3 cellular contexts compared by ENCODE assay signal in genomic region chr22:17381237-17381913, GRCh38.
TF ChIP-seq lines count a peak whose summit lies in the region.

No MANE protein-coding gene starts in this region.

TF ChIP-seq in GM23338, 12 proteins besides CTCF, POLR2A, EP300 and RAD21:
- no peak for TF ChIP-seq ZNF331 (CRISPR knock-in tag; IDR thresholded peaks at IDR 0.05; ENCODE audit: low read depth)
- TF ChIP-seq CREB1 (CRISPR knock-in tag; IDR thresholded peaks at IDR 0.05; ENCODE audit: low read depth), result 0 out of 2 replicates have a peak, but pooled peaks have one; percentile 2

TF ChIP-seq in H1, 55 proteins besides CTCF, POLR2A, EP300 and RAD21:
- TF ChIP-seq TEAD4 (IDR thresholded peaks at IDR 0.05; ENCODE audit: low read depth, low read length), result peak; percentile 55
- TF ChIP-seq KDM4A (IDR thresholded peaks at IDR 0.05; ENCODE audit: low read depth, low read length, severe bottlenecking), result no peak
- TF ChIP-seq HDAC2 (IDR thresholded peaks at IDR 0.05; ENCODE audit: borderline replicate concordance in 1 of 2, low read depth in 2 of 2, low read length in 2 of 2), result no peak
- TF ChIP-seq KDM5A (IDR thresholded peaks at IDR 0.05; ENCODE audit: low read length), result no peak
- TF ChIP-seq, protein P1, sequence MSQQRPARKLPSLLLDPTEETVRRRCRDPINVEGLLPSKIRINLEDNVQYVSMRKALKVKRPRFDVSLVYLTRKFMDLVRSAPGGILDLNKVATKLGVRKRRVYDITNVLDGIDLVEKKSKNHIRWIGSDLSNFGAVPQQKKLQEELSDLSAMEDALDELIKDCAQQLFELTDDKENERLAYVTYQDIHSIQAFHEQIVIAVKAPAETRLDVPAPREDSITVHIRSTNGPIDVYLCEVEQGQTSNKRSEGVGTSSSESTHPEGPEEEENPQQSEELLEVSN (IDR thresholded peaks at IDR 0.05), result no peak
- TF ChIP-seq SP1 (IDR thresholded peaks at IDR 0.05; ENCODE audit: low read depth, low read length), result no peak
- peak; percentile 80; the same call in 1 of the 2 replicates for TF ChIP-seq CEBPB (IDR thresholded peaks at IDR 0.05; ENCODE audit: low read depth, low read length)
- no peak for TF ChIP-seq CBX8 (IDR thresholded peaks at IDR 0.05; ENCODE audit: borderline replicate concordance, low read depth, low read length)
- TF ChIP-seq CHD2 (IDR thresholded peaks at IDR 0.05; ENCODE audit: low read length), result no peak
- no peak for TF ChIP-seq SP4 (IDR thresholded peaks at IDR 0.05; ENCODE audit: low read length)
- no peak for TF ChIP-seq CHD1 (IDR thresholded peaks at IDR 0.05; ENCODE audit: low read depth, low read length)
- TF ChIP-seq ASH2L (IDR thresholded peaks at IDR 0.05; ENCODE audit: low read length), result peak; percentile 34
- no peak for TF ChIP-seq CTBP2 (IDR thresholded peaks at IDR 0.05; ENCODE audit: borderline replicate concordance, insufficient read depth, insufficient read length, low read length)
- TF ChIP-seq POU5F1 (IDR thresholded peaks at IDR 0.05; ENCODE audit: low read depth, low read length), result no peak
- TF ChIP-seq POLR2AphosphoS5 (IDR thresholded peaks at IDR 0.05; ENCODE audit: low read depth, low read length), result no peak

TF ChIP-seq in SK-N-SH, 30 proteins besides CTCF, POLR2A, EP300 and RAD21:
- TF ChIP-seq FOSL2 (IDR thresholded peaks at IDR 0.05; ENCODE audit: borderline replicate concordance, low read depth) (no peak), TCF12 (IDR thresholded peaks at IDR 0.05) (no peak), FOXM1 (IDR thresholded peaks at IDR 0.05; ENCODE audit: low read depth) (no peak), RCOR1 (IDR thresholded peaks at IDR 0.05; ENCODE audit: low read length) (no peak), POLR2AphosphoS5 (IDR thresholded peaks at IDR 0.05; ENCODE audit: low read depth, low read length) (no peak), ELF1 (IDR thresholded peaks at IDR 0.05) (no peak), MAX (IDR thresholded peaks at IDR 0.05; ENCODE audit: low read depth) (no peak), RFX5 (IDR thresholded peaks at IDR 0.05; ENCODE audit: low read length) (no peak), FOXJ3 (CRISPR knock-in tag; IDR thresholded peaks at IDR 0.05) (no peak), SIN3A (IDR thresholded peaks at IDR 0.05; ENCODE audit: borderline replicate concordance, low read depth, low read length) (no peak), SMC3 (IDR thresholded peaks at IDR 0.05; ENCODE audit: low read depth, low read length) (no peak), EZH2phosphoT487 (IDR thresholded peaks at IDR 0.05; ENCODE audit: borderline replicate concordance, low read depth) (no peak)
